34 cellular contexts compared by ENCODE assay signal in genomic region chr7:132121987-132122386, GRCh38.
"Had no signal": no experiment of that assay in that cellular context is flagged by ENCODE, and none has a peak within 500 bp of the region (broad histone marks: within the 10 kb centered on the region; RNA-seq: fewer than 3 reads in every experiment).

No MANE protein-coding gene starts in this region.

- H3K27me3 ChIP-seq: adrenal gland, body of pancreas, colonic mucosa, gastroesophageal sphincter had no signal

- H3K4me1 ChIP-seq: adrenal gland, colonic mucosa, esophagus squamous epithelium, gastroesophageal sphincter, heart right ventricle had no signal

- H3K36me3 Mint-ChIP-seq: activated CD4-positive, alpha-beta memory T cell treated with anti-CD3 and anti-CD28 coated beads for 36 hours; activated CD8-positive, alpha-beta memory T cell treated with anti-CD3 and anti-CD28 coated beads, Interleukin-2, amount 10 ng/mL, durations not matched to agents 7 days and 5 days; activated naive CD4-positive, alpha-beta T cell treated with anti-CD3 and anti-CD28 coated beads, Interleukin-2, amount 50 U/mL, for 24 hours; activated naive CD8-positive, alpha-beta T cell treated with anti-CD3 and anti-CD28 coated beads for 36 hours had no signal

- H3K4me1 Mint-ChIP-seq: activated CD4-positive, alpha-beta T cell treated with anti-CD3 and anti-CD28 coated beads for 36 hours; activated CD4-positive, alpha-beta T cell treated with anti-CD3 and anti-CD28 coated beads, Interleukin-2, amount 10 ng/mL, durations not matched to agents 24 days and 14 days; activated CD8-positive, alpha-beta memory T cell treated with anti-CD3 and anti-CD28 coated beads, Interleukin-2, amount 10 ng/mL, durations not matched to agents 7 days and 5 days; activated naive CD4-positive, alpha-beta T cell treated with anti-CD3 and anti-CD28 coated beads, Interleukin-2, amount 50 U/mL, for 24 hours; activated naive CD8-positive, alpha-beta T cell treated with anti-CD3 and anti-CD28 coated beads for 36 hours; activated naive CD8-positive, alpha-beta T cell treated with anti-CD3 and anti-CD28 coated beads, Interleukin-2, amount 50 U/mL, for 24 hours had no signal

- H3K36me3 ChIP-seq: adrenal gland, colonic mucosa, esophagus squamous epithelium, gastroesophageal sphincter, heart right ventricle, WERI-Rb-1 had no signal

- H3K27me3 Mint-ChIP-seq: activated CD4-positive, alpha-beta memory T cell treated with anti-CD3 and anti-CD28 coated beads for 36 hours; activated CD8-positive, alpha-beta memory T cell treated with anti-CD3 and anti-CD28 coated beads, Interleukin-2, amount 10 ng/mL, durations not matched to agents 7 days and 5 days; activated naive CD8-positive, alpha-beta T cell treated with anti-CD3 and anti-CD28 coated beads, Interleukin-2, amount 50 U/mL, for 24 hours had no signal

- H3K4me3 ChIP-seq: adrenal gland, body of pancreas, colonic mucosa, esophagus squamous epithelium, gastroesophageal sphincter, heart right ventricle had no signal

- ATAC-seq: activated CD4-positive, alpha-beta T cell treated with anti-CD3 and anti-CD28 coated beads for 36 hours; activated CD8-positive, alpha-beta memory T cell treated with anti-CD3 and anti-CD28 coated beads, Interleukin-2, amount 10 ng/mL, durations not matched to agents 7 days and 5 days; activated CD8-positive, alpha-beta T cell treated with anti-CD3 and anti-CD28 coated beads, Interleukin-2, amount 10 ng/mL, durations not matched to agents 7 days and 5 days; activated naive CD8-positive, alpha-beta T cell treated with anti-CD3 and anti-CD28 coated beads, Interleukin-2, amount 50 U/mL, for 24 hours; body of pancreas; gastroesophageal sphincter; heart right ventricle had no signal

- DNase-seq: activated CD4-positive, alpha-beta memory T cell treated with anti-CD3 and anti-CD28 coated beads for 36 hours; activated CD4-positive, alpha-beta T cell treated with anti-CD3 and anti-CD28 coated beads for 36 hours; activated CD4-positive, alpha-beta T cell treated with anti-CD3 and anti-CD28 coated beads, Interleukin-2, amount 10 ng/mL, durations not matched to agents 24 days and 14 days; activated CD4-positive, CD25-positive, alpha-beta regulatory T cell; activated CD4-positive, CD25-positive, alpha-beta regulatory T cell treated with anti-CD3 and anti-CD28 coated beads, Interleukin-2, amount 50 U/mL, for 72 hours; activated CD8-positive, alpha-beta memory T cell treated with anti-CD3 and anti-CD28 coated beads, Interleukin-2, amount 10 ng/mL, durations not matched to agents 7 days and 5 days; activated CD8-positive, alpha-beta memory T cell treated with anti-CD3 and anti-CD28 coated beads, Interleukin-2, amount 50 U/mL, for 4 hours; activated CD8-positive, alpha-beta T cell treated with anti-CD3 and anti-CD28 coated beads, Interleukin-2, amount 10 ng/mL, durations not matched to agents 7 days and 5 days; activated effector memory CD4-positive, alpha-beta T cell treated with anti-CD3 and anti-CD28 coated beads, Interleukin-2, amount 50 U/mL, for 16 hours; activated naive CD4-positive, alpha-beta T cell treated with anti-CD3 and anti-CD28 coated beads for 36 hours; activated naive CD8-positive, alpha-beta T cell treated with anti-CD3 and anti-CD28 coated beads for 36 hours; activated naive CD8-positive, alpha-beta T cell treated with anti-CD3 and anti-CD28 coated beads, Interleukin-2, amount 50 U/mL, for 24 hours; activated T-cell treated with anti-CD3 and anti-CD28 coated beads, Interleukin-2, amount 50 U/mL, for 1 hour; activated T-cell treated with anti-CD3 and anti-CD28 coated beads, Interleukin-2, amount 50 U/mL, for 48 hours; adrenal gland; amygdala; aorta; body of pancreas; central memory CD4-positive, alpha-beta T cell; cerebellar nuclear complex; colonic mucosa; effector CD8-positive, alpha-beta T cell; esophagus squamous epithelium; foreskin melanocyte; heart right ventricle; T1000; WERI-Rb-1 had no signal

- H3K4me3 Mint-ChIP-seq: activated CD4-positive, alpha-beta memory T cell treated with anti-CD3 and anti-CD28 coated beads for 36 hours; activated CD4-positive, alpha-beta T cell treated with anti-CD3 and anti-CD28 coated beads for 36 hours; activated CD4-positive, alpha-beta T cell treated with anti-CD3 and anti-CD28 coated beads, Interleukin-2, amount 10 ng/mL, durations not matched to agents 24 days and 14 days; activated CD8-positive, alpha-beta memory T cell treated with anti-CD3 and anti-CD28 coated beads, Interleukin-2, amount 10 ng/mL, durations not matched to agents 7 days and 5 days; activated CD8-positive, alpha-beta T cell treated with anti-CD3 and anti-CD28 coated beads, Interleukin-2, amount 10 ng/mL, durations not matched to agents 7 days and 5 days; activated naive CD4-positive, alpha-beta T cell treated with anti-CD3 and anti-CD28 coated beads for 36 hours; activated naive CD4-positive, alpha-beta T cell treated with anti-CD3 and anti-CD28 coated beads, Interleukin-2, amount 50 U/mL, for 24 hours; activated naive CD8-positive, alpha-beta T cell treated with anti-CD3 and anti-CD28 coated beads for 36 hours; activated naive CD8-positive, alpha-beta T cell treated with anti-CD3 and anti-CD28 coated beads, Interleukin-2, amount 50 U/mL, for 24 hours; activated T-helper 1 cell treated with anti-CD3 and anti-CD28 coated beads, Interleukin-12 subunit alpha, Interleukin-12 subunit beta, Interleukin-2, Interleukin-4 antibody, amounts not matched to agents 30 ng/mL and 10 ng/mL and 1 ng/mL, durations not matched to agents 14 hours and 24 hours and 36 hours; T-helper 1 cell treated with Interleukin-12 subunit alpha and Interleukin-12 subunit beta and Interleukin-4 antibody, amounts not matched to agents 30 μg/mL and 1 μg/mL, for 36 hours; T-helper 2 cell treated with Interferon-gamma antibody and Interleukin-4, amounts not matched to agents 5 μg/mL and 100 μg/mL, for 36 hours had no signal

- H3K9me3 ChIP-seq: adrenal gland, body of pancreas, colonic mucosa, esophagus squamous epithelium, gastroesophageal sphincter, heart right ventricle had no signal

- H3K27ac ChIP-seq: adrenal gland, body of pancreas, colonic mucosa, epithelial cell of prostate, esophagus squamous epithelium, gastroesophageal sphincter, heart right ventricle, WERI-Rb-1 had no signal

- H3K27ac Mint-ChIP-seq: activated CD4-positive, alpha-beta memory T cell treated with anti-CD3 and anti-CD28 coated beads for 36 hours; activated CD4-positive, alpha-beta T cell treated with anti-CD3 and anti-CD28 coated beads for 36 hours; activated CD4-positive, alpha-beta T cell treated with anti-CD3 and anti-CD28 coated beads, Interleukin-2, amount 10 ng/mL, durations not matched to agents 24 days and 14 days; activated CD8-positive, alpha-beta memory T cell treated with anti-CD3 and anti-CD28 coated beads, Interleukin-2, amount 10 ng/mL, durations not matched to agents 7 days and 5 days; activated CD8-positive, alpha-beta T cell treated with anti-CD3 and anti-CD28 coated beads, Interleukin-2, amount 10 ng/mL, durations not matched to agents 7 days and 5 days; activated naive CD4-positive, alpha-beta T cell treated with anti-CD3 and anti-CD28 coated beads for 36 hours; activated naive CD4-positive, alpha-beta T cell treated with anti-CD3 and anti-CD28 coated beads, Interleukin-2, amount 50 U/mL, for 24 hours; activated naive CD8-positive, alpha-beta T cell treated with anti-CD3 and anti-CD28 coated beads for 36 hours; activated naive CD8-positive, alpha-beta T cell treated with anti-CD3 and anti-CD28 coated beads, Interleukin-2, amount 50 U/mL, for 24 hours; activated T-helper 1 cell treated with anti-CD3 and anti-CD28 coated beads, Interleukin-12 subunit alpha, Interleukin-12 subunit beta, Interleukin-2, Interleukin-4 antibody, amounts not matched to agents 30 ng/mL and 10 ng/mL and 1 ng/mL, durations not matched to agents 14 hours and 24 hours and 36 hours; activated T-helper 2 cell treated with anti-CD3 and anti-CD28 coated beads, Interferon-gamma antibody, Interleukin-2, Interleukin-4, amounts not matched to agents 10 μg/mL and 5 μg/mL and 100 μg/mL, durations not matched to agents 14 hours and 24 hours and 36 hours; T-helper 1 cell treated with Interleukin-12 subunit alpha and Interleukin-12 subunit beta and Interleukin-4 antibody, amounts not matched to agents 30 μg/mL and 1 μg/mL, for 36 hours; T-helper 2 cell treated with Interferon-gamma antibody and Interleukin-4, amounts not matched to agents 5 μg/mL and 100 μg/mL, for 36 hours had no signal
